21 cellular contexts compared by ENCODE assay signal in genomic region chr5:89929173-89929572, GRCh38.
DNase-seq lines count a peak whose midpoint lies in the region; ATAC-seq and TF ChIP-seq lines count a peak whose summit lies in the region.
"Had no signal": no experiment of that assay in that cellular context is flagged by ENCODE, and none has a peak within 500 bp of the region (broad histone marks: within the 10 kb centered on the region; RNA-seq: fewer than 3 reads in every experiment).

No MANE protein-coding gene starts in this region.

- DNase-seq in ELR (ENCODE audit: low read depth) (peak; percentile 5), HCEC 1CT (peak; percentile 34), fibroblast of the aortic adventitia (ENCODE audit: low read depth) (peak; percentile 5), NCI-H128 (lab: John Stamatoyannopoulos, UW; ENCODE audit: unreplicated experiment) (no peak)
- DNase-seq in activated CD4-positive, CD25-positive, alpha-beta regulatory T cell treated with anti-CD3 and anti-CD28 coated beads, Interleukin-2, amount 50 U/mL, for 72 hours = no peak
- DNase-seq: activated CD4-positive, alpha-beta T cell treated with anti-CD3 and anti-CD28 coated beads, Interleukin-2, amount 10 ng/mL, durations not matched to agents 7 days and 5 days; activated naive CD4-positive, alpha-beta T cell treated with anti-CD3 and anti-CD28 coated beads, Interleukin-2, amount 50 U/mL, for 16 hours; body of pancreas; GF-D8; kidney glomerular epithelial cell; NCI-H2171 treated with DMSO at 0.1 percent for 48 hours; NCI-H82; nucleus accumbens; stimulated activated CD4-positive, alpha-beta T cell treated with anti-CD3 and anti-CD28 coated beads, Interleukin-1b, Interleukin-23, amount 100 ng/mL, for 48 hours; T-helper 2 cell had no signal

- no peak overlapping the region for H3K4me3 ChIP-seq in fibroblast of the aortic adventitia (ENCODE audit: low read depth, low read length)
- H3K4me3 ChIP-seq: body of pancreas, hepatocyte had no signal

- TF ChIP-seq CTCF in fibroblast of the aortic adventitia (IDR thresholded peaks at IDR 0.05; ENCODE audit: insufficient read depth, low read length) = no peak

- ATAC-seq in SK-N-SH treated with all-trans-retinoic acid at 6 μM for 48 hours (peak; percentile 42; the same call in 1 of the 3 replicates), GM21619 (IDR thresholded peaks at IDR 0.05; ENCODE audit: unreplicated experiment) (no peak), HG03457 (IDR thresholded peaks at IDR 0.05; ENCODE audit: unreplicated experiment) (no peak)
- ATAC-seq: body of pancreas, HepG2, sciatic nerve had no signal

TF ChIP-seq in SK-N-SH treated with all-trans-retinoic acid at 6 μM for 48 hours, 23 proteins besides CTCF, POLR2A, EP300 and RAD21:
- no peak for TF ChIP-seq CREB5 (CRISPR knock-in tag; IDR thresholded peaks at IDR 0.05; ENCODE audit: low read depth)

Comparison
In these comparisons a context has a peak if more than half of its experiments do, and no peak if none do; other contexts are left out.
1. DNase-seq: peak in ELR (single experiment), HCEC 1CT (single experiment) and fibroblast of the aortic adventitia (single experiment); none in activated CD4-positive, CD25-positive, alpha-beta regulatory T cell treated with anti-CD3 and anti-CD28 coated beads, Interleukin-2, amount 50 U/mL, for 72 hours (single experiment) and NCI-H128 (single experiment).